In the genomic region with DNA sequence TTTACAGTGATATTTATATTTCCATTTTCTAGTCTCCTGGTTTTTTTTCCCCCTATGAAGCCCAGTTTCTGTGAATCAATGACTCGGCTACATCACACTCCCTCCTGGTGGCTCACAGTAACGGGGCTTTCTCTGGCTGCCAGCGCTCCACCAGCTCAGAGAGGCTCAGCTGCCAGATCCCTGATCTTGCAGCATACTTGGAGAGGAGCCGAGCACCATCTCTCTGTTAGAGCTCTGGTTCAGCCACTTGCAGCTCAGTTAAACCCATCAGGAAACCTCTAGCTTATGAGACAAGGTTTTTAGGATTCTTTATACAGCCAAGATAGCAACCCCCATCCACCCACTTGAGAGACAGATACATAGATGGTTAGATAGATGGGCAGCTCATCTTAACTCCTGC, we compare ENCODE assay signal across 11 cellular contexts.
DNase-seq lines count a peak whose midpoint lies in the region; ATAC-seq and TF ChIP-seq lines count a peak whose summit lies in the region.
"Had no signal": no experiment of that assay in that cellular context is flagged by ENCODE, and none has a peak within 500 bp of the region (broad histone marks: within the 10 kb centered on the region; RNA-seq: fewer than 3 reads in every experiment).

No MANE protein-coding gene starts in this region.

- H3K36me3 ChIP-seq in sigmoid colon = no peaks in the 10 kb centered on the region

- intact Hi-C loops in sigmoid colon (cut with DNase I) = no loop called here

- peaks cover 0 to 25% (median 24%) of the 10 kb centered on the region in 4 donors for H3K4me1 ChIP-seq in sigmoid colon

- peak overlapping the region in 1 of 2 donors; percentile 8 for H3K27ac ChIP-seq in coronary artery
- peak overlapping the region in 1 of 4 donors; percentile 8 for H3K27ac ChIP-seq in sigmoid colon
- H3K27ac ChIP-seq: SK-N-MC had no signal

- peak overlapping the region; percentile 69 for H3K4me3 ChIP-seq in coronary artery
- H3K4me3 ChIP-seq in sigmoid colon = peak overlapping the region in 3 of 4 donors; percentile 29 to 45 (median 36)
- H3K4me3 ChIP-seq: SK-N-MC had no signal

- DNase-seq in GM04504 (ENCODE audit: low read depth) = peak; percentile 70
- no peak for DNase-seq in coronary artery (ENCODE audit: low spot score)
- peak; percentile 39 for DNase-seq in kidney tubule cell (ENCODE audit: low spot score)
- peak; percentile 73 for DNase-seq in sigmoid colon
- DNase-seq in effector CD8-positive, alpha-beta T cell (lab: John Stamatoyannopoulos, UW) = no peak
- no peak for DNase-seq in HuH-7.5 (ENCODE audit: low spot score)
- DNase-seq: CD8-positive, alpha-beta memory T cell; NCI-H1105 had no signal

- peaks cover 0 to 10% (median 5%) of the 10 kb centered on the region in 3 donors for H3K27me3 ChIP-seq in sigmoid colon

- WGBS in sigmoid colon, 2 donors = 79 to 88% methylated on average over 4 of the region's 4 CpGs

- ATAC-seq in HG02973 (IDR thresholded peaks at IDR 0.05; ENCODE audit: unreplicated experiment) (no peak), GM18870 (IDR thresholded peaks at IDR 0.05; ENCODE audit: unreplicated experiment) (no peak)

- H3K9me3 ChIP-seq in sigmoid colon = no peaks in the 10 kb centered on the region

- no peak for TF ChIP-seq EP300 in sigmoid colon (IDR thresholded peaks at IDR 0.05)

- TF ChIP-seq POLR2A in sigmoid colon (IDR thresholded peaks at IDR 0.05) = no peak

- TF ChIP-seq CTCF in coronary artery (IDR thresholded peaks at IDR 0.05) (no peak), sigmoid colon (IDR thresholded peaks at IDR 0.05) (no peak)

Comparison
In these comparisons a context has a peak if more than half of its experiments do, and no peak if none do; other contexts are left out.
1. DNase-seq: peak in GM04504 (single experiment), kidney tubule cell (single experiment) and sigmoid colon (single experiment); none in coronary artery (single experiment), effector CD8-positive, alpha-beta T cell (single experiment) and HuH-7.5 (single experiment).